In the genomic region with DNA sequence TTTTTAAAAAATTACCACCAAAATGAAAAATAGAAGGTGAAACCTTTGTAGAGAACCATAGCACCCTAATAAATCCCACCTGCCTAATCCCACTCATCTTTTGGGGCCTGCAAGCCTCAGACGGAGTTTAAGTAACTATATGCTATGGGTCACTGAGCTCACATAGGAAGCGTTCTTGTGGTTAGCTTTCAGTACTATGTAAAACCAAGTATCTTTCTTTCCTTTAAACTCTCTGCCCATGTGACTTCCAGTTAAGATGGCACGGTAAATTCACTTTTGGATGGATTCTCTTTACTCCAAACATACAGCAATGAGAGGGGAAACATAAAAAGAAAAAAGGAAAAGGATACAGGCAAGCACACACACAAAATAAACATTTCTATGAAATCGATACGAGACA, we compare ENCODE assay signal across 14 cellular contexts. TPM values are rescaled to one million over a fixed set of nuclear protein-coding genes. Genes with fewer than 3 reads are reported as not detected.
A peak's percentile ranks its signal among the peaks of the same experiment; 100 is the strongest.
DNase-seq lines count a peak whose midpoint lies in the region; ATAC-seq and TF ChIP-seq lines count a peak whose summit lies in the region.
"Had no signal": no experiment of that assay in that cellular context is flagged by ENCODE, and none has a peak within 500 bp of the region (broad histone marks: within the 10 kb centered on the region; RNA-seq: fewer than 3 reads in every experiment).

No MANE protein-coding gene starts in this region.

- no peak overlapping the region for H2BK5ac ChIP-seq in mesenchymal stem cell (ENCODE audit: low read depth, low read length, poor library complexity, severe bottlenecking)

- H3K27ac Mint-ChIP-seq in activated CD4-positive, alpha-beta T cell treated with anti-CD3 and anti-CD28 coated beads, Interleukin-2, amount 10 ng/mL, durations not matched to agents 24 days and 14 days = peak overlapping the region; percentile 82
- no peak overlapping the region for H3K27ac Mint-ChIP-seq in mesothelial cell of epicardium
- H3K27ac Mint-ChIP-seq: activated T-helper 17 cell treated with anti-CD3 and anti-CD28 coated beads, Interleukin-2, amount 50 U/mL, for 72 hours; HFFc6 had no signal

- no peak overlapping the region for H2AK5ac ChIP-seq in mesenchymal stem cell (ENCODE audit: low read length, severe bottlenecking)

- H3K23ac ChIP-seq in mesenchymal stem cell (ENCODE audit: low read length in 2 of 2) = no peak overlapping the region

- 86% methylated on average over 5 of the region's 5 CpGs for WGBS in mesenchymal stem cell

- H3K4me1 ChIP-seq in mesenchymal stem cell (ENCODE audit: control insufficient read depth, insufficient read depth, low read depth, low read length) = peaks cover 26% of the 10 kb centered on the region

- H3K27me3 ChIP-seq in mesenchymal stem cell (ENCODE audit: control insufficient read depth in 1 of 2, insufficient read depth in 1 of 2, low read length in 2 of 2) = no peaks in the 10 kb centered on the region
- H3K27me3 ChIP-seq: heart left ventricle had no signal

- H3K36me3 ChIP-seq in mesenchymal stem cell (ENCODE audit: control insufficient read depth in 1 of 2, insufficient read depth in 2 of 2, low read depth in 1 of 2, low read length in 2 of 2) = no peaks in the 10 kb centered on the region
- H3K36me3 ChIP-seq: heart left ventricle had no signal

- no peak overlapping the region for H3K14ac ChIP-seq in mesenchymal stem cell (ENCODE audit: low read length in 2 of 2)

- ATAC-seq in GM21526 (IDR thresholded peaks at IDR 0.05; ENCODE audit: low FRiP score, unreplicated experiment) (peak; percentile 72), HG03378 (IDR thresholded peaks at IDR 0.05; ENCODE audit: unreplicated experiment) (peak; percentile 61)
- ATAC-seq: activated T-helper 17 cell treated with anti-CD3 and anti-CD28 coated beads, Interleukin-2, amount 50 U/mL, for 72 hours; heart left ventricle had no signal

- no peaks in the 10 kb centered on the region for H3K36me3 Mint-ChIP-seq in activated CD4-positive, alpha-beta T cell treated with anti-CD3 and anti-CD28 coated beads, Interleukin-2, amount 10 ng/mL, durations not matched to agents 24 days and 14 days (ENCODE audit: low read depth)
- no peaks in the 10 kb centered on the region for H3K36me3 Mint-ChIP-seq in mesothelial cell of epicardium

- H3K9me3 Mint-ChIP-seq in activated CD4-positive, alpha-beta T cell treated with anti-CD3 and anti-CD28 coated beads, Interleukin-2, amount 10 ng/mL, durations not matched to agents 24 days and 14 days = no peaks in the 10 kb centered on the region
- no peaks in the 10 kb centered on the region for H3K9me3 Mint-ChIP-seq in mesothelial cell of epicardium
- H3K9me3 Mint-ChIP-seq: activated T-helper 17 cell treated with anti-CD3 and anti-CD28 coated beads, Interleukin-2, amount 50 U/mL, for 72 hours; HFFc6 had no signal

- no peak overlapping the region for H4K8ac ChIP-seq in mesenchymal stem cell (ENCODE audit: low read length)

- H3K4ac ChIP-seq in mesenchymal stem cell (ENCODE audit: low read depth in 1 of 2, low read length in 2 of 2) = no peak overlapping the region

- peaks cover 35% of the 10 kb centered on the region for H3K4me1 Mint-ChIP-seq in activated CD4-positive, alpha-beta T cell treated with anti-CD3 and anti-CD28 coated beads, Interleukin-2, amount 10 ng/mL, durations not matched to agents 24 days and 14 days
- peaks cover 11% of the 10 kb centered on the region for H3K4me1 Mint-ChIP-seq in mesothelial cell of epicardium

- CTCF ChIA-PET in RWPE1 (lab: Yijun Ruan, JAX) = interaction anchor here (0.7 to 1.3 kb wide), 3 partner anchors 76 to 139 kb away, joined by 3 to 4 read pairs (median 3); no protein-coding TSS in a partner anchor

- POLR2A ChIA-PET in RWPE1 (lab: Yijun Ruan, JAX; ENCODE audit: low non-redundant PET) = interaction anchor here (0.6 kb wide), 1 partner anchor 153 kb away, joined by 3 read pairs; no protein-coding TSS in a partner anchor

- no peak overlapping the region for H2BK15ac ChIP-seq in mesenchymal stem cell (ENCODE audit: low read depth, poor library complexity, severe bottlenecking)

- H3K4me3 ChIP-seq in mesenchymal stem cell (ENCODE audit: insufficient read depth in 1 of 2, low read depth in 1 of 2, low read length in 2 of 2) = no peak overlapping the region
- H3K4me3 ChIP-seq: heart left ventricle, mucosa of descending colon had no signal

- intact Hi-C loops in activated CD4-positive, alpha-beta T cell treated with anti-CD3 and anti-CD28 coated beads, Interleukin-2, amount 10 ng/mL, durations not matched to agents 24 days and 14 days (cut with micrococcal nuclease) = loop anchor here (10.0 kb wide), 1 partner anchor 132 kb away; no protein-coding TSS in a partner anchor

- no peak overlapping the region for H3K4me2 ChIP-seq in mesenchymal stem cell (ENCODE audit: low read length, poor library complexity, severe bottlenecking)

- DNase-seq in activated CD4-positive, alpha-beta T cell treated with anti-CD3 and anti-CD28 coated beads, Interleukin-2, amount 10 ng/mL, durations not matched to agents 24 days and 14 days = no peak
- no peak for DNase-seq in activated CD4-positive, alpha-beta T cell treated with anti-CD3 and anti-CD28 coated beads, Interleukin-2, amount 50 U/mL, for 48 hours
- DNase-seq in mesenchymal stem cell = no peak
- DNase-seq in mesothelial cell of epicardium (ENCODE audit: low spot score in 2 of 2, unreplicated experiment in 2 of 2) = no peak
- DNase-seq in RWPE1 (ENCODE audit: low spot score) = no peak
- no peak for DNase-seq in 8988T
- DNase-seq: dermis blood vessel endothelial cell; heart left ventricle; HFFc6; mucosa of descending colon; stimulated activated CD8-positive, alpha-beta memory T cell treated with anti-CD3 and anti-CD28 coated beads, Interleukin-4, amount 100 ng/mL, for 48 hours had no signal

- peaks cover 38% of the 10 kb centered on the region for H3K79me1 ChIP-seq in mesenchymal stem cell (replicated peaks; ENCODE audit: low read length, poor library complexity, severe bottlenecking)

- H3K18ac ChIP-seq in mesenchymal stem cell (ENCODE audit: low read depth in 1 of 2, low read length in 2 of 2) = no peak overlapping the region

- no peaks in the 10 kb centered on the region for H3K9me3 ChIP-seq in mesenchymal stem cell (ENCODE audit: control insufficient read depth, low read length)
- H3K9me3 ChIP-seq: heart left ventricle, mucosa of descending colon had no signal

- no peak overlapping the region for H2BK120ac ChIP-seq in mesenchymal stem cell (ENCODE audit: low read depth, low read length)

- no peak for TF ChIP-seq CTCF in mesothelial cell of epicardium (IDR thresholded peaks at IDR 0.05; ENCODE audit: unreplicated experiment)
- TF ChIP-seq CTCF in RWPE1 (conservative IDR thresholded peaks at IDR 0.05; ENCODE audit: low read depth) = no peak

- no peak overlapping the region for H2BK12ac ChIP-seq in mesenchymal stem cell (ENCODE audit: low read length in 2 of 2)

- peak overlapping the region; percentile 66 for H3K4me3 Mint-ChIP-seq in activated CD4-positive, alpha-beta T cell treated with anti-CD3 and anti-CD28 coated beads, Interleukin-2, amount 10 ng/mL, durations not matched to agents 24 days and 14 days
- no peak overlapping the region for H3K4me3 Mint-ChIP-seq in mesothelial cell of epicardium
- H3K4me3 Mint-ChIP-seq: activated T-helper 17 cell treated with anti-CD3 and anti-CD28 coated beads, Interleukin-2, amount 50 U/mL, for 72 hours; HFFc6 had no signal

- H4K91ac ChIP-seq in mesenchymal stem cell (ENCODE audit: low read length) = no peak overlapping the region

- peak overlapping the region; percentile 15 for H3K27ac ChIP-seq in mesenchymal stem cell (ENCODE audit: low read length, poor library complexity, severe bottlenecking)
- H3K27ac ChIP-seq in RWPE1 = no peak overlapping the region
- H3K27ac ChIP-seq: heart left ventricle had no signal

- H2AFZ ChIP-seq in mesenchymal stem cell (ENCODE audit: low read depth, low read length) = no peak overlapping the region

- peaks cover 2% of the 10 kb centered on the region for H3K27me3 Mint-ChIP-seq in activated CD4-positive, alpha-beta T cell treated with anti-CD3 and anti-CD28 coated beads, Interleukin-2, amount 10 ng/mL, durations not matched to agents 24 days and 14 days
- H3K27me3 Mint-ChIP-seq in mesothelial cell of epicardium (ENCODE audit: low read depth) = no peaks in the 10 kb centered on the region
- H3K27me3 Mint-ChIP-seq: activated T-helper 17 cell treated with anti-CD3 and anti-CD28 coated beads, Interleukin-2, amount 50 U/mL, for 72 hours had no signal

- H3K9ac ChIP-seq in mesenchymal stem cell (ENCODE audit: low read length) = no peak overlapping the region

RNA-seq across cellular contexts. Expression of a gene that starts 50.9 kb away (rescaled TPM):
- total RNA-seq in activated CD4-positive, alpha-beta T cell treated with anti-CD3 and anti-CD28 coated beads, Interleukin-2, amount 10 ng/mL, durations not matched to agents 24 days and 14 days = 16.7 and 18.0 TPM in 2 replicates
- polyA plus RNA-seq in mesenchymal stem cell (2013, experiment 1 of 2) = 4.8 TPM
- 4.6 TPM for polyA plus RNA-seq in mesenchymal stem cell (2013, experiment 2 of 2)
- 20.2 to 22.5 TPM (median 22.5 TPM) in 3 replicates for total RNA-seq in mesothelial cell of epicardium
